In the genomic region with DNA sequence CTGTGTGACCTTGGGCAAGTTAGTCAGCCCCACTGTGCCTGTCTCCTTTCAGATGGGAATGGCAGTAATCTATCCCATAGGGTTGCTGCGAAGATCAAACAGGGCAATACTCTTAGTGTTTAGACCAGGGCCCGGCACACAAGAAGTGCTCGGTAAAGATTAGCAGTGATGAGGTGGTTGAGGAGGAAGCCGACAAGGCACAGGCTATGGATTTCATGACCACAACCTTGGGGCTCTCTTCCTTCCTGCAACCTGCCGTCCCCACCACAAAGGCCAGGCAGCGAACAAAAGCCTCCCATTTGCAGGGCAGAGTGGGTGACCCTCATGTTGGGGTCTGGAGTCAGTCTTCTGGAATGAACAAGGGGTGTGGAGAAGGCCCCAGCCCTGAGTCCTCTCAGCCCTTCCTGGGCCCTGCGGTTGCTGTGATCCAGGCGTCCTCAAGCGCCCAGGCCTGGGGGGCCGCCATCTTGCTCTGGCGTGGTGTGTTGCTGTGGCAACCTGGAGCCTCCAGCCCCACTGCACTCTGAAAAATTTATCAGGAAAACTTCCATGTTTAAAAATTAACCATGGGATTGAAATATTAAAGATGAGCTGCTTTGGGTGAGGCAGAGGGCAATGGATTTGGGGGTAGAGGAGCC, we compare ENCODE assay signal across 1 cellular context.
TF ChIP-seq lines count a peak whose summit lies in the region.

No MANE protein-coding gene starts in this region.

TF ChIP-seq in K562, 482 proteins besides CTCF, POLR2A, EP300 and RAD21 (continued from another document):
- TF ChIP-seq, protein P1, sequence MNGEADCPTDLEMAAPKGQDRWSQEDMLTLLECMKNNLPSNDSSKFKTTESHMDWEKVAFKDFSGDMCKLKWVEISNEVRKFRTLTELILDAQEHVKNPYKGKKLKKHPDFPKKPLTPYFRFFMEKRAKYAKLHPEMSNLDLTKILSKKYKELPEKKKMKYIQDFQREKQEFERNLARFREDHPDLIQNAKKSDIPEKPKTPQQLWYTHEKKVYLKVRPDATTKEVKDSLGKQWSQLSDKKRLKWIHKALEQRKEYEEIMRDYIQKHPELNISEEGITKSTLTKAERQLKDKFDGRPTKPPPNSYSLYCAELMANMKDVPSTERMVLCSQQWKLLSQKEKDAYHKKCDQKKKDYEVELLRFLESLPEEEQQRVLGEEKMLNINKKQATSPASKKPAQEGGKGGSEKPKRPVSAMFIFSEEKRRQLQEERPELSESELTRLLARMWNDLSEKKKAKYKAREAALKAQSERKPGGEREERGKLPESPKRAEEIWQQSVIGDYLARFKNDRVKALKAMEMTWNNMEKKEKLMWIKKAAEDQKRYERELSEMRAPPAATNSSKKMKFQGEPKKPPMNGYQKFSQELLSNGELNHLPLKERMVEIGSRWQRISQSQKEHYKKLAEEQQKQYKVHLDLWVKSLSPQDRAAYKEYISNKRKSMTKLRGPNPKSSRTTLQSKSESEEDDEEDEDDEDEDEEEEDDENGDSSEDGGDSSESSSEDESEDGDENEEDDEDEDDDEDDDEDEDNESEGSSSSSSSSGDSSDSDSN (IDR thresholded peaks at IDR 0.05; ENCODE audit: borderline replicate concordance in 1 of 2, low read depth in 2 of 2, low read length in 2 of 2): no peak
